ENCODE assay signal across 24 cellular contexts in genomic region chr14:104317500-104317805, GRCh38.
"Had no signal": no experiment of that assay in that cellular context is flagged by ENCODE, and none has a peak within 500 bp of the region (broad histone marks: within the 10 kb centered on the region; RNA-seq: fewer than 3 reads in every experiment).

No MANE protein-coding gene starts in this region.

- DNase-seq: activated CD4-positive, alpha-beta T cell treated with anti-CD3 and anti-CD28 coated beads for 1 hour; activated CD4-positive, alpha-beta T cell treated with anti-CD3 and anti-CD28 coated beads, Interleukin-2, amount 50 U/mL, for 1 hour; activated CD8-positive, alpha-beta memory T cell treated with anti-CD3 and anti-CD28 coated beads, Interleukin-2, amount 10 ng/mL, durations not matched to agents 7 days and 5 days; activated CD8-positive, alpha-beta T cell treated with anti-CD3 and anti-CD28 coated beads, Interleukin-2, amount 10 ng/mL, durations not matched to agents 7 days and 5 days; activated gamma-delta T cell; activated naive CD8-positive, alpha-beta T cell treated with anti-CD3 and anti-CD28 coated beads, Interleukin-2, amount 50 U/mL, for 24 hours; amygdala; central memory CD4-positive, alpha-beta T cell; effector CD8-positive, alpha-beta T cell; kidney glomerular epithelial cell; left ventricle myocardium inferior; mammary epithelial cell; midbrain; occipital lobe; stimulated activated naive CD4-positive, alpha-beta T cell; SW 1271; T-helper 9 cell had no signal

- H3K27me3 Mint-ChIP-seq: activated CD8-positive, alpha-beta memory T cell treated with anti-CD3 and anti-CD28 coated beads, Interleukin-2, amount 10 ng/mL, durations not matched to agents 7 days and 5 days had no signal

- H3K9me3 Mint-ChIP-seq: activated naive CD4-positive, alpha-beta T cell treated with anti-CD3 and anti-CD28 coated beads, Interleukin-2, amount 50 U/mL, for 24 hours; activated naive CD8-positive, alpha-beta T cell treated with anti-CD3 and anti-CD28 coated beads, Interleukin-2, amount 50 U/mL, for 24 hours; activated T-helper 1 cell treated with anti-CD3 and anti-CD28 coated beads, Interleukin-12 subunit alpha, Interleukin-12 subunit beta, Interleukin-2, Interleukin-4 antibody, amounts not matched to agents 30 ng/mL and 10 ng/mL and 1 ng/mL, durations not matched to agents 14 hours and 24 hours and 36 hours; naive thymus-derived CD4-positive, alpha-beta T cell; T-helper 1 cell treated with Interleukin-12 subunit alpha and Interleukin-12 subunit beta and Interleukin-4 antibody, amounts not matched to agents 30 μg/mL and 1 μg/mL, for 36 hours had no signal

- H3K27me3 ChIP-seq: right atrium auricular region had no signal

- H3K36me3 ChIP-seq: left ventricle myocardium inferior, right atrium auricular region, tibial nerve had no signal

- H3K36me3 Mint-ChIP-seq: activated CD8-positive, alpha-beta memory T cell treated with anti-CD3 and anti-CD28 coated beads, Interleukin-2, amount 10 ng/mL, durations not matched to agents 7 days and 5 days; activated naive CD4-positive, alpha-beta T cell treated with anti-CD3 and anti-CD28 coated beads, Interleukin-2, amount 50 U/mL, for 24 hours; naive thymus-derived CD4-positive, alpha-beta T cell had no signal

- H3K27ac Mint-ChIP-seq: activated CD8-positive, alpha-beta memory T cell treated with anti-CD3 and anti-CD28 coated beads, Interleukin-2, amount 10 ng/mL, durations not matched to agents 7 days and 5 days; activated CD8-positive, alpha-beta T cell treated with anti-CD3 and anti-CD28 coated beads, Interleukin-2, amount 10 ng/mL, durations not matched to agents 7 days and 5 days; activated naive CD4-positive, alpha-beta T cell treated with anti-CD3 and anti-CD28 coated beads, Interleukin-2, amount 50 U/mL, for 24 hours; activated naive CD8-positive, alpha-beta T cell treated with anti-CD3 and anti-CD28 coated beads, Interleukin-2, amount 50 U/mL, for 24 hours; activated T-helper 1 cell treated with anti-CD3 and anti-CD28 coated beads, Interleukin-12 subunit alpha, Interleukin-12 subunit beta, Interleukin-2, Interleukin-4 antibody, amounts not matched to agents 30 ng/mL and 10 ng/mL and 1 ng/mL, durations not matched to agents 14 hours and 24 hours and 36 hours; naive thymus-derived CD4-positive, alpha-beta T cell; T-helper 1 cell treated with Interleukin-12 subunit alpha and Interleukin-12 subunit beta and Interleukin-4 antibody, amounts not matched to agents 30 μg/mL and 1 μg/mL, for 36 hours had no signal

- H3K4me3 ChIP-seq: left ventricle myocardium inferior, right atrium auricular region, tibial nerve had no signal

- H3K4me3 Mint-ChIP-seq: activated CD8-positive, alpha-beta memory T cell treated with anti-CD3 and anti-CD28 coated beads, Interleukin-2, amount 10 ng/mL, durations not matched to agents 7 days and 5 days; activated CD8-positive, alpha-beta T cell treated with anti-CD3 and anti-CD28 coated beads, Interleukin-2, amount 10 ng/mL, durations not matched to agents 7 days and 5 days; activated naive CD4-positive, alpha-beta T cell treated with anti-CD3 and anti-CD28 coated beads, Interleukin-2, amount 50 U/mL, for 24 hours; activated naive CD8-positive, alpha-beta T cell treated with anti-CD3 and anti-CD28 coated beads, Interleukin-2, amount 50 U/mL, for 24 hours; activated T-helper 1 cell treated with anti-CD3 and anti-CD28 coated beads, Interleukin-12 subunit alpha, Interleukin-12 subunit beta, Interleukin-2, Interleukin-4 antibody, amounts not matched to agents 30 ng/mL and 10 ng/mL and 1 ng/mL, durations not matched to agents 14 hours and 24 hours and 36 hours; naive thymus-derived CD4-positive, alpha-beta T cell; T-helper 1 cell treated with Interleukin-12 subunit alpha and Interleukin-12 subunit beta and Interleukin-4 antibody, amounts not matched to agents 30 μg/mL and 1 μg/mL, for 36 hours had no signal

- ATAC-seq: activated CD8-positive, alpha-beta memory T cell treated with anti-CD3 and anti-CD28 coated beads, Interleukin-2, amount 10 ng/mL, durations not matched to agents 7 days and 5 days; activated CD8-positive, alpha-beta T cell treated with anti-CD3 and anti-CD28 coated beads, Interleukin-2, amount 10 ng/mL, durations not matched to agents 7 days and 5 days; activated naive CD8-positive, alpha-beta T cell treated with anti-CD3 and anti-CD28 coated beads, Interleukin-2, amount 50 U/mL, for 24 hours; naive thymus-derived CD4-positive, alpha-beta T cell had no signal

- H3K4me1 ChIP-seq: tibial nerve had no signal

- H3K27ac ChIP-seq: left ventricle myocardium inferior, right atrium auricular region, tibial nerve, VCaP had no signal

- H3K9me3 ChIP-seq: left ventricle myocardium inferior, right atrium auricular region, tibial nerve had no signal

- H3K4me1 Mint-ChIP-seq: activated CD8-positive, alpha-beta memory T cell treated with anti-CD3 and anti-CD28 coated beads, Interleukin-2, amount 10 ng/mL, durations not matched to agents 7 days and 5 days; activated naive CD4-positive, alpha-beta T cell treated with anti-CD3 and anti-CD28 coated beads, Interleukin-2, amount 50 U/mL, for 24 hours; activated naive CD8-positive, alpha-beta T cell treated with anti-CD3 and anti-CD28 coated beads, Interleukin-2, amount 50 U/mL, for 24 hours had no signal
